Comparison of ENCODE assay signal across 11 cellular contexts in the genomic region with DNA sequence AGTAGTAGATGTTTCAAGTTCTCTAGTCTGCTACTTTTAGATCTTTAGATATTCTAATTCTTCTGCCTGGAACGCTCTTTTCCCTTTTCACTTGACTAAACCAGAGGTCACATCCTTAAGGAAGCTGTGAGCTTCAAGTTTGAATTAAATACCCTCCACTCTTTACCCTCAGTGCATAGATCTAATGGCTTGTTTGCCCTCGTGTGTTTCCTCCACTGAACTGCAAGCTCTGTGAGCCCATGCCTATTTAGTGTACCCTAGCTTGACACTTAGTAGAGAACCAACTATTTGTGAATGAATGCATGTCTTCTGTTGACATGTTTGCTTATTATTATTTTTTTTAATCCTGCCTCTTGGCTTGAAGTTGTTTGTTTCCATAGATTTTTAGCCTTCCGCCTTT.
DNase-seq lines count a peak whose midpoint lies in the region; TF ChIP-seq lines count a peak whose summit lies in the region.
"Had no signal": no experiment of that assay in that cellular context is flagged by ENCODE, and none has a peak within 500 bp of the region (broad histone marks: within the 10 kb centered on the region; RNA-seq: fewer than 3 reads in every experiment).

No MANE protein-coding gene starts in this region.

- DNase-seq in EH (ENCODE audit: low read depth) (peak; percentile 45), HEK293T (ENCODE audit: extremely low spot score) (peak; percentile 16), SW480 (ENCODE audit: low spot score) (peak; percentile 2), kidney glomerular epithelial cell (lab: John Stamatoyannopoulos, UW) (peak; percentile 3), T1000 (lab: John Stamatoyannopoulos, UW) (no peak), GM03348 (ENCODE audit: low spot score) (no peak), SKM-1 (lab: John Stamatoyannopoulos, UW; ENCODE audit: unreplicated experiment) (no peak), ovary (no peak)
- DNase-seq: activated T-cell treated with anti-CD3 and anti-CD28 coated beads, Interleukin-2, amount 50 U/mL, for 24 hours; islet precursor cell; NCI-H2107 had no signal

- POLR2A ChIA-PET in HEK293T (lab: Yijun Ruan, JAX), result no interaction called here

- intact Hi-C loops in ovary (cut with DNase I), result no loop called here

- H3K27ac ChIP-seq in ovary, result no peak overlapping the region

- no peak for TF ChIP-seq CTCF in ovary (IDR thresholded peaks at IDR 0.05)

- TF ChIP-seq EP300 in ovary (IDR thresholded peaks at IDR 0.05), result no peak

- 57 to 64% (median 60%) methylated on average over 3 of the region's 3 CpGs for WGBS in ovary, 3 donors

- H3K9me3 ChIP-seq in ovary, result no peaks in the 10 kb centered on the region

- CTCF ChIA-PET in HEK293T (lab: Yijun Ruan, JAX), result interaction anchor here (0.7 kb wide), 3 partner anchors 61 to 786 kb away, joined by 3 read pairs; no protein-coding TSS in a partner anchor

- H3K36me3 ChIP-seq in ovary, result no peaks in the 10 kb centered on the region

- no peak for TF ChIP-seq POLR2A in ovary (IDR thresholded peaks at IDR 0.05)

- H3K4me1 ChIP-seq in ovary (ENCODE audit: insufficient read depth), result no peaks in the 10 kb centered on the region

- H3K4me3 ChIP-seq in ovary, result no peak overlapping the region

- no peaks in the 10 kb centered on the region for H3K27me3 ChIP-seq in ovary

TF ChIP-seq in HEK293T, 16 proteins besides CTCF, POLR2A, EP300 and RAD21:
- TF ChIP-seq NFRKB (IDR thresholded peaks at IDR 0.05) (no peak), ZNF384 (IDR thresholded peaks at IDR 0.05) (no peak), FOXM1 (IDR thresholded peaks at IDR 0.05; ENCODE audit: borderline replicate concordance) (no peak), L3MBTL2 (conservative IDR thresholded peaks at IDR 0.05) (no peak), BHLHE40 (IDR thresholded peaks at IDR 0.05; ENCODE audit: borderline replicate concordance) (no peak), FOXK2 (IDR thresholded peaks at IDR 0.05) (no peak), SP1 (IDR thresholded peaks at IDR 0.05) (no peak), HDGF (IDR thresholded peaks at IDR 0.05; ENCODE audit: borderline replicate concordance) (no peak), CTBP1 (IDR thresholded peaks at IDR 0.05; ENCODE audit: borderline replicate concordance) (no peak), SUZ12 (IDR thresholded peaks at IDR 0.05) (no peak), TARDBP (IDR thresholded peaks at IDR 0.05) (no peak), FOXA1 (IDR thresholded peaks at IDR 0.05) (no peak), LEF1 (IDR thresholded peaks at IDR 0.05; ENCODE audit: borderline replicate concordance) (no peak), ELF4 (IDR thresholded peaks at IDR 0.05) (no peak), ARNT (IDR thresholded peaks at IDR 0.05) (no peak)
- TF ChIP-seq, protein P1, sequence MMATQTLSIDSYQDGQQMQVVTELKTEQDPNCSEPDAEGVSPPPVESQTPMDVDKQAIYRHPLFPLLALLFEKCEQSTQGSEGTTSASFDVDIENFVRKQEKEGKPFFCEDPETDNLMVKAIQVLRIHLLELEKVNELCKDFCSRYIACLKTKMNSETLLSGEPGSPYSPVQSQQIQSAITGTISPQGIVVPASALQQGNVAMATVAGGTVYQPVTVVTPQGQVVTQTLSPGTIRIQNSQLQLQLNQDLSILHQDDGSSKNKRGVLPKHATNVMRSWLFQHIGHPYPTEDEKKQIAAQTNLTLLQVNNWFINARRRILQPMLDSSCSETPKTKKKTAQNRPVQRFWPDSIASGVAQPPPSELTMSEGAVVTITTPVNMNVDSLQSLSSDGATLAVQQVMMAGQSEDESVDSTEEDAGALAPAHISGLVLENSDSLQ (IDR thresholded peaks at IDR 0.05), result no peak

Comparison
In these comparisons a context has a peak if more than half of its experiments do, and no peak if none do; other contexts are left out.
1. DNase-seq: peak in EH (single experiment), HEK293T (single experiment), SW480 (single experiment) and kidney glomerular epithelial cell (single experiment); none in T1000 (single experiment), GM03348 (single experiment), SKM-1 (single experiment) and ovary (0 of 5).